Comparison of ENCODE assay signal across 8 cellular contexts in genomic region chr7:2231992-2232765, GRCh38. TPM values are rescaled to one million over a fixed set of nuclear protein-coding genes. Genes with fewer than 3 reads are reported as not detected.
DNase-seq lines count a peak whose midpoint lies in the region; ATAC-seq and TF ChIP-seq lines count a peak whose summit lies in the region.

No MANE protein-coding gene starts in this region.

- H3K4me2 ChIP-seq in fibroblast of lung (ENCODE audit: extremely low read depth, insufficient read depth, low read length) (peak overlapping the region; percentile 93), neural progenitor cell (peak overlapping the region; percentile 92)

- peaks cover 31% of the 10 kb centered on the region for H3K4me1 Mint-ChIP-seq in CD8-positive, alpha-beta T cell (ENCODE audit: low read depth)
- H3K4me1 Mint-ChIP-seq in activated CD4-positive, alpha-beta T cell treated with anti-CD3 and anti-CD28 coated beads, Interleukin-2, amount 10 ng/mL, durations not matched to agents 7 days and 5 days = peaks cover 31% of the 10 kb centered on the region
- peaks cover 18% of the 10 kb centered on the region for H3K4me1 Mint-ChIP-seq in neural progenitor cell

- H3K27me3 ChIP-seq in CD8-positive, alpha-beta T cell (ENCODE audit: insufficient read depth, low read length) = no peaks in the 10 kb centered on the region
- H3K27me3 ChIP-seq in fibroblast of lung (ENCODE audit: control insufficient read depth, insufficient read depth, low read length) = no peaks in the 10 kb centered on the region
- no peaks in the 10 kb centered on the region for H3K27me3 ChIP-seq in neural progenitor cell

- intact Hi-C loops in CD8-positive, alpha-beta T cell (cut with DNase I, micrococcal nuclease) = loop anchor here (1.0 to 10.0 kb wide), 9 partner anchors 80 to 1063 kb away; partner anchors contain the start of genes CHST12 (in 2 of the 2), EIF3B (in 2 of the 2), SNX8 (in 2 of the 2) and INTS1 (in 1 of the 2)

- peak overlapping the region; percentile 90 for H3K4me3 Mint-ChIP-seq in CD8-positive, alpha-beta T cell
- H3K4me3 Mint-ChIP-seq in activated CD4-positive, alpha-beta T cell treated with anti-CD3 and anti-CD28 coated beads, Interleukin-2, amount 10 ng/mL, durations not matched to agents 7 days and 5 days = peak overlapping the region; percentile 87
- peak overlapping the region; percentile 87 for H3K4me3 Mint-ChIP-seq in neural progenitor cell

- H3F3A ChIP-seq in neural progenitor cell (ENCODE audit: low read depth) = peaks cover 26% of the 10 kb centered on the region

- POLR2A ChIA-PET in CD8-positive, alpha-beta T cell (lab: Charles Lee) = interaction anchor here (1.4 to 1.9 kb wide), 3 partner anchors 9 to 219 kb away, joined by 3 to 7 read pairs (median 5); partner anchors contain the start of genes EIF3B, MRM2 and NUDT1
- POLR2A ChIA-PET in activated CD4-positive, alpha-beta T cell treated with anti-CD3 and anti-CD28 coated beads, Interleukin-2, amount 10 ng/mL, durations not matched to agents 7 days and 5 days (lab: Charles Lee) = interaction anchor here (0.7 kb wide), 1 partner anchor 174 kb away, joined by 3 read pairs; no protein-coding TSS in a partner anchor

- TF ChIP-seq CTCF in CD8-positive, alpha-beta T cell (IDR thresholded peaks at IDR 0.05) = no peak
- TF ChIP-seq CTCF in GM20000 (IDR thresholded peaks at IDR 0.05; ENCODE audit: extremely low read depth, missing control alignments) (no peak), fibroblast of lung (conservative IDR thresholded peaks at IDR 0.05 in 1 of 2, IDR thresholded peaks at IDR 0.05 in 1 of 2; ENCODE audit: low read depth in 1 of 2, low read length in 2 of 2) (no peak), neural progenitor cell (IDR thresholded peaks at IDR 0.05) (no peak)

- H4K20me1 ChIP-seq in fibroblast of lung (ENCODE audit: control insufficient read depth, extremely low read depth, insufficient read depth, low read length) (no peaks in the 10 kb centered on the region), neural progenitor cell (ENCODE audit: low read depth) (peaks cover 31% of the 10 kb centered on the region)

- peak; percentile 63 for ATAC-seq in CD8-positive, alpha-beta T cell

- H2AFZ ChIP-seq in fibroblast of lung (ENCODE audit: low read length) (peak overlapping the region; percentile 30), neural progenitor cell (replicated peaks) (peak overlapping the region; percentile 84)

- peaks cover 24% of the 10 kb centered on the region for H3K4me1 ChIP-seq in CD8-positive, alpha-beta T cell (ENCODE audit: insufficient read depth, low read length)
- peaks cover 5% of the 10 kb centered on the region for H3K4me1 ChIP-seq in fibroblast of lung (ENCODE audit: control insufficient read depth, extremely low read depth, insufficient read depth, low read length)
- H3K4me1 ChIP-seq in neural progenitor cell = peaks cover 5% of the 10 kb centered on the region

- no peaks in the 10 kb centered on the region for H3K9me3 Mint-ChIP-seq in CD8-positive, alpha-beta T cell
- H3K9me3 Mint-ChIP-seq in activated CD4-positive, alpha-beta T cell treated with anti-CD3 and anti-CD28 coated beads, Interleukin-2, amount 10 ng/mL, durations not matched to agents 7 days and 5 days = no peaks in the 10 kb centered on the region
- H3K9me3 Mint-ChIP-seq in neural progenitor cell = no peaks in the 10 kb centered on the region

- DNase-seq in CD8-positive, alpha-beta T cell = peak in 2 of 7 experiments; percentile 22 to 53
- DNase-seq in GM20000 (ENCODE audit: low spot score) (peak; percentile 52), HK-2 (ENCODE audit: unreplicated experiment) (peak; percentile 29), fibroblast of lung (ENCODE audit: low read depth in 2 of 2) (peak in 1 of 2 donors; percentile 15), neural progenitor cell (ENCODE audit: low spot score) (peak; percentile 77), GM19240 (ENCODE audit: insufficient read length, low spot score) (no peak), NCI-H1436 (lab: John Stamatoyannopoulos, UW) (no peak)
- peak; percentile 16 for DNase-seq in activated CD4-positive, alpha-beta T cell treated with anti-CD3 and anti-CD28 coated beads, Interleukin-2, amount 10 ng/mL, durations not matched to agents 7 days and 5 days

- peak overlapping the region; percentile 61 for H3K27ac ChIP-seq in CD8-positive, alpha-beta T cell (ENCODE audit: low read depth, low read length)
- peak overlapping the region; percentile 55 for H3K27ac ChIP-seq in fibroblast of lung (ENCODE audit: insufficient read depth, low read length)
- H3K27ac ChIP-seq in neural progenitor cell = peak overlapping the region; percentile 2

- H3K9ac ChIP-seq in fibroblast of lung (ENCODE audit: insufficient read depth, low read length) = peak overlapping the region; percentile 87
- H3K9ac ChIP-seq in neural progenitor cell = peak overlapping the region; percentile 99

- peaks cover 8% of the 10 kb centered on the region for H3K36me3 ChIP-seq in CD8-positive, alpha-beta T cell (ENCODE audit: insufficient read depth, low read length)
- peaks cover 14% of the 10 kb centered on the region for H3K36me3 ChIP-seq in fibroblast of lung (ENCODE audit: control insufficient read depth, insufficient read depth, low read length)
- peaks cover 5% of the 10 kb centered on the region for H3K36me3 ChIP-seq in neural progenitor cell

- CTCF ChIA-PET in CD8-positive, alpha-beta T cell (lab: Charles Lee) = interaction anchor here (1.5 kb wide), 1 partner anchor 116 kb away, joined by 5 read pairs; no protein-coding TSS in a partner anchor
- CTCF ChIA-PET in activated CD4-positive, alpha-beta T cell treated with anti-CD3 and anti-CD28 coated beads, Interleukin-2, amount 10 ng/mL, durations not matched to agents 7 days and 5 days (lab: Charles Lee) = interaction anchor here (1.0 to 3.0 kb wide), 4 partner anchors 9 to 22 kb away, joined by 3 to 13 read pairs (median 3); partner anchors contain the start of genes MRM2 and NUDT1

- H3K4me3 ChIP-seq in CD8-positive, alpha-beta T cell (ENCODE audit: low read depth, low read length) = peak overlapping the region; percentile 63
- H3K4me3 ChIP-seq in fibroblast of lung (replicated peaks in 1 of 4; ENCODE audit: control extremely low read depth in 1 of 4, insufficient read depth in 1 of 4, low read depth in 3 of 4, low read length in 4 of 4) = peak overlapping the region; percentile 60 to 91 (median 78)
- peak overlapping the region; percentile 92 for H3K4me3 ChIP-seq in neural progenitor cell

- H3K79me2 ChIP-seq in fibroblast of lung (ENCODE audit: control insufficient read depth, insufficient read depth, low read length) (peaks cover 27% of the 10 kb centered on the region), neural progenitor cell (ENCODE audit: low read depth) (peaks cover 53% of the 10 kb centered on the region)

- H3K27me3 Mint-ChIP-seq in CD8-positive, alpha-beta T cell (ENCODE audit: low read depth) = no peaks in the 10 kb centered on the region
- no peaks in the 10 kb centered on the region for H3K27me3 Mint-ChIP-seq in activated CD4-positive, alpha-beta T cell treated with anti-CD3 and anti-CD28 coated beads, Interleukin-2, amount 10 ng/mL, durations not matched to agents 7 days and 5 days
- peaks cover 4% of the 10 kb centered on the region for H3K27me3 Mint-ChIP-seq in neural progenitor cell (ENCODE audit: insufficient read depth, low read depth)

- H3K9me3 ChIP-seq in CD8-positive, alpha-beta T cell (ENCODE audit: low read length) = no peaks in the 10 kb centered on the region
- H3K9me3 ChIP-seq in fibroblast of lung (ENCODE audit: control insufficient read depth, insufficient read depth, low read depth, low read length) (no peaks in the 10 kb centered on the region), neural progenitor cell (ENCODE audit: low read depth) (no peaks in the 10 kb centered on the region)

- peaks cover 42% of the 10 kb centered on the region for H3K36me3 Mint-ChIP-seq in CD8-positive, alpha-beta T cell
- H3K36me3 Mint-ChIP-seq in activated CD4-positive, alpha-beta T cell treated with anti-CD3 and anti-CD28 coated beads, Interleukin-2, amount 10 ng/mL, durations not matched to agents 7 days and 5 days (ENCODE audit: low read depth) = peaks cover 31% of the 10 kb centered on the region
- H3K36me3 Mint-ChIP-seq in neural progenitor cell = peaks cover 9% of the 10 kb centered on the region

- H3K27ac Mint-ChIP-seq in CD8-positive, alpha-beta T cell = peak overlapping the region; percentile 78
- peak overlapping the region; percentile 85 for H3K27ac Mint-ChIP-seq in activated CD4-positive, alpha-beta T cell treated with anti-CD3 and anti-CD28 coated beads, Interleukin-2, amount 10 ng/mL, durations not matched to agents 7 days and 5 days
- peak overlapping the region; percentile 12 for H3K27ac Mint-ChIP-seq in neural progenitor cell

RNA-seq across cellular contexts. Expression of gene MAD1L1, which starts 0.6 kb away (rescaled TPM):
- 10 to 100 TPM; 88.7 to 91.0 TPM for total RNA-seq in CD8-positive, alpha-beta T cell
- 100 to 1,000 TPM; 125 to 127 TPM for total RNA-seq in activated CD4-positive, alpha-beta T cell treated with anti-CD3 and anti-CD28 coated beads, Interleukin-2, amount 10 ng/mL, durations not matched to agents 7 days and 5 days
- total RNA-seq in fibroblast of lung (29.4 and 31.8 TPM in 2 replicates), neural progenitor cell (ENCODE audit: low replicate concordance) (23.7 and 46.6 TPM in 2 replicates)
- polyA plus RNA-seq in fibroblast of lung = 9.8 and 11.6 TPM in 2 replicates
- 19.9 and 28.3 TPM in 2 replicates for polyA plus RNA-seq in fibroblast of lung (2012)
- 36.7 and 41.3 TPM in 2 replicates for polyA minus RNA-seq in fibroblast of lung (ENCODE audit: low replicate concordance)

RNA-seq across cellular contexts. Expression of gene MRM2, which starts 9.8 kb away (rescaled TPM):
- 1 to 10 TPM; 4.5 to 5.1 TPM for total RNA-seq in CD8-positive, alpha-beta T cell
- total RNA-seq in activated CD4-positive, alpha-beta T cell treated with anti-CD3 and anti-CD28 coated beads, Interleukin-2, amount 10 ng/mL, durations not matched to agents 7 days and 5 days = 10 to 100 TPM; 28.6 to 28.8 TPM
- 14.9 and 15.9 TPM in 2 replicates for total RNA-seq in fibroblast of lung
- polyA plus RNA-seq in fibroblast of lung = 19.3 and 23.3 TPM in 2 replicates
- 23.3 and 28.4 TPM in 2 replicates for polyA plus RNA-seq in fibroblast of lung (2012)
- 10.5 and 31.7 TPM in 2 replicates for polyA minus RNA-seq in fibroblast of lung (ENCODE audit: low replicate concordance)
- 30.6 and 34.3 TPM in 2 replicates for total RNA-seq in neural progenitor cell (ENCODE audit: low replicate concordance)

RNA-seq across cellular contexts. Expression of gene NUDT1, which starts 9.8 kb away (rescaled TPM):
- total RNA-seq in CD8-positive, alpha-beta T cell = 10 to 100 TPM in 1 of 2 experiments, 1 to 10 TPM in 1; 9.0 to 10.6 TPM
- total RNA-seq in activated CD4-positive, alpha-beta T cell treated with anti-CD3 and anti-CD28 coated beads, Interleukin-2, amount 10 ng/mL, durations not matched to agents 7 days and 5 days = 100 to 1,000 TPM in 1 of 2 experiments, 10 to 100 TPM in 1; 77.4 to 104 TPM
- 9.5 and 28.4 TPM in 2 replicates for total RNA-seq in fibroblast of lung
- polyA plus RNA-seq in fibroblast of lung = 19.8 and 48.9 TPM in 2 replicates
- polyA plus RNA-seq in fibroblast of lung (2012) = 44.4 and 95.4 TPM in 2 replicates
- polyA minus RNA-seq in fibroblast of lung (ENCODE audit: low replicate concordance) = 12.3 and 20.5 TPM in 2 replicates
- 29.6 and 63.9 TPM in 2 replicates for total RNA-seq in neural progenitor cell (ENCODE audit: low replicate concordance)

Comparison
In these comparisons a context has a peak if more than half of its experiments do, and no peak if none do; other contexts are left out.
1. DNase-seq: peak in GM20000 (single experiment), HK-2 (single experiment), activated CD4-positive, alpha-beta T cell treated with anti-CD3 and anti-CD28 coated beads, Interleukin-2, amount 10 ng/mL, durations not matched to agents 7 days and 5 days (single experiment) and neural progenitor cell (single experiment); none in GM19240 (single experiment) and NCI-H1436 (single experiment).
2. H3K27ac ChIP-seq: peak in every context shown above with its lines; median percentile 61 in CD8-positive, alpha-beta T cell; 55 in fibroblast of lung; 2 in neural progenitor cell.
3. H3K27ac Mint-ChIP-seq: peak in every context shown above with its lines; median percentile 85 in activated CD4-positive, alpha-beta T cell treated with anti-CD3 and anti-CD28 coated beads, Interleukin-2, amount 10 ng/mL, durations not matched to agents 7 days and 5 days; 78 in CD8-positive, alpha-beta T cell; 12 in neural progenitor cell.
4. Peak in every context shown above with its lines, with median percentiles within 50 percentile points of each other: H3K4me3 ChIP-seq and H3K4me3 Mint-ChIP-seq.